Comparison of ENCODE assay signal across 13 cellular contexts in the genomic region with DNA sequence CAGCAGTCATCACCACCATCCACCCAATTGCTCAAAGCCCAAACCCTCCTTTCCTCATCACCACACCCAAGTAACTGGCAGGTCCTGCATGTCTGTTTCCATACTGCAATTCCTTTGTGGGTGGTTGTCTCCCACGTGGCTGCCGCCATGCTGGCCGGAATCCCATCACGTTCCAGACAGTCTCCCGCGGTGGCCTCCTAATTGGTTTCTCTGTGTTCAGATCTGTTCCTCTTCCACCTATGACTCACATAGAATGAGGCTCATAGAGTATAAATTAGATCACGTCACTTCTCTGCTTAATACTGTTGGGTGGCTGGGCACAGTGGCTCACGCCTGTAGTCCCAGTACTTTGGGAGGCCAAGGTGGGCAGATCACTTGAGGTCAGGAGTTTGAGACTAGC.
"Had no signal": no experiment of that assay in that cellular context is flagged by ENCODE, and none has a peak within 500 bp of the region (broad histone marks: within the 10 kb centered on the region; RNA-seq: fewer than 3 reads in every experiment).

No MANE protein-coding gene starts in this region.

- H3K4me3 ChIP-seq: coronary artery, gastrocnemius medialis, heart right ventricle, sigmoid colon, skin epidermis, uterus had no signal

- DNase-seq: effector CD4-positive, alpha-beta T cell; gastrocnemius medialis; heart right ventricle; kidney glomerular epithelial cell; mammary epithelial cell; naive thymus-derived CD4-positive, alpha-beta T cell; sigmoid colon; stimulated activated CD4-positive, alpha-beta T cell treated with anti-CD3 and anti-CD28 coated beads, Interleukin-2, amount 100 ng/mL, for 48 hours; stimulated activated naive CD4-positive, alpha-beta T cell treated with Interleukin-2 at 50 U/mL for 16 hours; uterus had no signal

- H3K9me3 ChIP-seq: gastrocnemius medialis, uterus had no signal

- H3K27ac ChIP-seq: coronary artery, gastrocnemius medialis, heart right ventricle, sigmoid colon, skin epidermis, uterus had no signal

- ATAC-seq: gastrocnemius medialis; heart right ventricle; left lobe of liver; naive thymus-derived CD4-positive, alpha-beta T cell had no signal

- H3K4me1 ChIP-seq: gastrocnemius medialis, heart right ventricle, sigmoid colon, uterus had no signal

- H3K36me3 ChIP-seq: gastrocnemius medialis, heart right ventricle, sigmoid colon, uterus had no signal

- H3K27me3 ChIP-seq: gastrocnemius medialis, uterus had no signal
